25 cellular contexts compared by ENCODE assay signal in the genomic region with DNA sequence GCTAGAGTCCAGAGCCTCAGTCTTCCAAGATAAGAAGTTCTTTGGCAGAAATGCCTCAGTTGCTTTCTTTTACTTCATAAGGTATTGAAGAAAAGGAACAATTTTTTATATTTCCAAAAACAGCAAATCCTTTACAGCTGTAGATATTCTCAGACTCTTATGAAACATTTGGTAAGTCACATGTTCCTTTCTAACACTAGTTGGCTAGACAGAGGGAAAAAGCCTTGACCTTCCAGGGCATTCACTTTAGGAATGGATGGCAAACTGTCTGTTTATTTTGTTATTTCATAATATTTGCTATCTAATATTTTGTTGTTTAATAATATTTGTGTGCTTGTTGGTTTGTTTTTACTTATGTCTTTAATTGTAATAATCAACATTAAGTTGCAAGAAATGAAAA.
"Had no signal": no experiment of that assay in that cellular context is flagged by ENCODE, and none has a peak within 500 bp of the region (broad histone marks: within the 10 kb centered on the region; RNA-seq: fewer than 3 reads in every experiment).

No MANE protein-coding gene starts in this region.

- H3K4me3 ChIP-seq: MG63 had no signal

- DNase-seq: activated B cell treated with CpG ODN at 0.5 μM for 24 hours; activated CD4-positive, alpha-beta T cell treated with anti-CD3 and anti-CD28 coated beads for 1 hour; activated CD4-positive, alpha-beta T cell treated with anti-CD3 and anti-CD28 coated beads, Interleukin-2, amount 10 ng/mL, durations not matched to agents 24 days and 14 days; activated CD4-positive, alpha-beta T cell treated with anti-CD3 and anti-CD28 coated beads, Interleukin-2, amount 50 U/mL, for 48 hours; activated CD8-positive, alpha-beta memory T cell treated with anti-CD3 and anti-CD28 coated beads for 24 hours; activated effector memory CD4-positive, alpha-beta T cell treated with anti-CD3 and anti-CD28 coated beads, Interleukin-2, amount 50 U/mL, for 16 hours; activated naive CD4-positive, alpha-beta T cell treated with Interleukin-2 at 50 U/mL for 16 hours; activated naive CD8-positive, alpha-beta T cell treated with anti-CD3 and anti-CD28 coated beads, Interleukin-2, amount 50 U/mL, for 24 hours; activated T-cell treated with anti-CD3 and anti-CD28 coated beads, Interleukin-2, amount 50 U/mL, for 4 hours; amygdala; brain microvascular endothelial cell; MG63; MV-4-11; NCI-H1092 treated with DMSO at 0.1 percent for 48 hours; NCI-H1417 treated with DMSO at 0.1 percent for 48 hours; NCI-H1694; NCI-H2029; NCI-H345; NCI-H510A; NCI-H526 treated with DMSO at 0.1 percent for 48 hours; NCI-H82; SIG-M5; T-helper 17 cell; T-helper 9 cell had no signal

- H3K36me3 ChIP-seq: MG63 had no signal

- H3K27me3 ChIP-seq: brain microvascular endothelial cell, MG63 had no signal

- ATAC-seq: activated naive CD4-positive, alpha-beta T cell treated with anti-CD3 and anti-CD28 coated beads, Interleukin-2, amount 50 U/mL, for 72 hours; activated naive CD8-positive, alpha-beta T cell treated with anti-CD3 and anti-CD28 coated beads, Interleukin-2, amount 50 U/mL, for 24 hours; activated T-cell treated with anti-CD3 and anti-CD28 coated beads, Interleukin-2, amount 50 U/mL, for 4 hours; T-helper 17 cell had no signal
